Comparison of ENCODE assay signal across 10 cellular contexts in genomic region chr21:37281993-37282392, GRCh38. TPM values are rescaled to one million over a fixed set of nuclear protein-coding genes. Genes with fewer than 3 reads are reported as not detected.
DNase-seq lines count a peak whose midpoint lies in the region; ATAC-seq lines count a peak whose summit lies in the region.
"Had no signal": no experiment of that assay in that cellular context is flagged by ENCODE, and none has a peak within 500 bp of the region (broad histone marks: within the 10 kb centered on the region; RNA-seq: fewer than 3 reads in every experiment).

No MANE protein-coding gene starts in this region.

- CTCF ChIA-PET in activated CD4-positive, alpha-beta T cell treated with anti-CD3 and anti-CD28 coated beads for 36 hours (lab: Charles Lee): interaction anchor here (0.6 to 0.7 kb wide), 2 partner anchors 11 to 38 kb away, joined by 3 read pairs; no protein-coding TSS in a partner anchor

- H3K27me3 Mint-ChIP-seq in activated CD4-positive, alpha-beta T cell treated with anti-CD3 and anti-CD28 coated beads for 36 hours: no peaks in the 10 kb centered on the region

- POLR2A ChIA-PET in activated CD4-positive, alpha-beta T cell treated with anti-CD3 and anti-CD28 coated beads for 36 hours (lab: Charles Lee): no interaction called here

- no peaks in the 10 kb centered on the region for H3K36me3 Mint-ChIP-seq in activated CD4-positive, alpha-beta T cell treated with anti-CD3 and anti-CD28 coated beads for 36 hours (ENCODE audit: low read depth)
- no peaks in the 10 kb centered on the region for H3K36me3 Mint-ChIP-seq in stimulated activated effector memory CD8-positive, alpha-beta T cell treated with anti-CD3 and anti-CD28 coated beads, Interleukin-12 subunit alpha, Interleukin-12 subunit beta, amount 100 ng/mL, for 72 hours

- H3K9me3 Mint-ChIP-seq in activated CD4-positive, alpha-beta T cell treated with anti-CD3 and anti-CD28 coated beads for 36 hours (ENCODE audit: low read depth): no peaks in the 10 kb centered on the region
- no peaks in the 10 kb centered on the region for H3K9me3 Mint-ChIP-seq in stimulated activated effector memory CD8-positive, alpha-beta T cell treated with anti-CD3 and anti-CD28 coated beads, Interleukin-12 subunit alpha, Interleukin-12 subunit beta, amount 100 ng/mL, for 72 hours

- no peak for DNase-seq in activated CD4-positive, alpha-beta T cell treated with anti-CD3 and anti-CD28 coated beads for 36 hours
- no peak for DNase-seq in activated CD4-positive, alpha-beta T cell treated with anti-CD3 and anti-CD28 coated beads for 1 hour
- DNase-seq in NCI-H510A treated with DMSO at 0.1 percent for 48 hours (lab: John Stamatoyannopoulos, UW) (peak; percentile 77), glomerular visceral epithelial cell (ENCODE audit: extremely low spot score) (no peak), hippocampal formation (lab: John Stamatoyannopoulos, UW) (no peak)
- DNase-seq in activated naive CD4-positive, alpha-beta T cell treated with anti-CD3 and anti-CD28 coated beads, Interleukin-2, amount 50 U/mL, for 16 hours: peak; percentile 21
- DNase-seq in stimulated activated effector memory CD8-positive, alpha-beta T cell treated with anti-CD3 and anti-CD28 coated beads, Interleukin-12 subunit alpha, Interleukin-12 subunit beta, amount 100 ng/mL, for 72 hours (ENCODE audit: low spot score in 2 of 2): no peak
- DNase-seq: activated CD8-positive, alpha-beta memory T cell treated with anti-CD3 and anti-CD28 coated beads, Interleukin-2, amount 50 U/mL, for 48 hours; head of caudate nucleus had no signal

- peak overlapping the region; percentile 25 for H3K4me3 Mint-ChIP-seq in activated CD4-positive, alpha-beta T cell treated with anti-CD3 and anti-CD28 coated beads for 36 hours
- H3K4me3 Mint-ChIP-seq in stimulated activated effector memory CD8-positive, alpha-beta T cell treated with anti-CD3 and anti-CD28 coated beads, Interleukin-12 subunit alpha, Interleukin-12 subunit beta, amount 100 ng/mL, for 72 hours: peak overlapping the region; percentile 46

- H3K27ac Mint-ChIP-seq in activated CD4-positive, alpha-beta T cell treated with anti-CD3 and anti-CD28 coated beads for 36 hours: no peak overlapping the region
- H3K27ac Mint-ChIP-seq in stimulated activated effector memory CD8-positive, alpha-beta T cell treated with anti-CD3 and anti-CD28 coated beads, Interleukin-12 subunit alpha, Interleukin-12 subunit beta, amount 100 ng/mL, for 72 hours: no peak overlapping the region

- ATAC-seq in activated CD4-positive, alpha-beta T cell treated with anti-CD3 and anti-CD28 coated beads for 36 hours: no peak
- peak; percentile 32 for ATAC-seq in stimulated activated effector memory CD8-positive, alpha-beta T cell treated with anti-CD3 and anti-CD28 coated beads, Interleukin-12 subunit alpha, Interleukin-12 subunit beta, amount 100 ng/mL, for 72 hours
- ATAC-seq in HG03442 (IDR thresholded peaks at IDR 0.05; ENCODE audit: unreplicated experiment): no peak

- H3K4me1 Mint-ChIP-seq in activated CD4-positive, alpha-beta T cell treated with anti-CD3 and anti-CD28 coated beads for 36 hours: no peaks in the 10 kb centered on the region
- H3K4me1 Mint-ChIP-seq in stimulated activated effector memory CD8-positive, alpha-beta T cell treated with anti-CD3 and anti-CD28 coated beads, Interleukin-12 subunit alpha, Interleukin-12 subunit beta, amount 100 ng/mL, for 72 hours: peaks cover 6% of the 10 kb centered on the region

- intact Hi-C loops in activated CD4-positive, alpha-beta T cell treated with anti-CD3 and anti-CD28 coated beads for 36 hours (cut with DNase I, micrococcal nuclease): no loop called here

RNA-seq across cellular contexts. Expression of gene VPS26C, which starts 14.9 kb away (rescaled TPM):
- total RNA-seq in activated CD4-positive, alpha-beta T cell treated with anti-CD3 and anti-CD28 coated beads for 36 hours: 10 to 100 TPM; 54.8 to 61.7 TPM

Comparison
In these comparisons a context has a peak if more than half of its experiments do, and no peak if none do; other contexts are left out.
1. DNase-seq: peak in NCI-H510A treated with DMSO at 0.1 percent for 48 hours (single experiment) and activated naive CD4-positive, alpha-beta T cell treated with anti-CD3 and anti-CD28 coated beads, Interleukin-2, amount 50 U/mL, for 16 hours (single experiment); none in activated CD4-positive, alpha-beta T cell treated with anti-CD3 and anti-CD28 coated beads for 36 hours (single experiment), activated CD4-positive, alpha-beta T cell treated with anti-CD3 and anti-CD28 coated beads for 1 hour (single experiment), stimulated activated effector memory CD8-positive, alpha-beta T cell treated with anti-CD3 and anti-CD28 coated beads, Interleukin-12 subunit alpha, Interleukin-12 subunit beta, amount 100 ng/mL, for 72 hours (0 of 2), glomerular visceral epithelial cell (single experiment) and hippocampal formation (0 of 2).